Comparison of ENCODE assay signal across 7 cellular contexts in genomic region chr20:32355907-32356676, GRCh38. TPM values are rescaled to one million over a fixed set of nuclear protein-coding genes. Genes with fewer than 3 reads are reported as not detected.
DNase-seq lines count a peak whose midpoint lies in the region; ATAC-seq and TF ChIP-seq lines count a peak whose summit lies in the region.
"Not testable (repeated sequence)": the region's sequence is repeated elsewhere in the genome, so short reads cannot be mapped to it uniquely, and the experiment has no call there.

No MANE protein-coding gene starts in this region.

- peaks cover 30% of the 10 kb centered on the region for H3K4me1 Mint-ChIP-seq in CD8-positive, alpha-beta T cell (ENCODE audit: low read depth)
- H3K4me1 Mint-ChIP-seq in HFFc6 (ENCODE audit: low read depth) (peaks cover 58% of the 10 kb centered on the region), brain (peaks cover 39% of the 10 kb centered on the region), progenitor cell of endocrine pancreas (ENCODE audit: low read depth) (peaks cover 20% of the 10 kb centered on the region)
- peaks cover 54% of the 10 kb centered on the region for H3K4me1 Mint-ChIP-seq in activated CD8-positive, alpha-beta T cell treated with anti-CD3 and anti-CD28 coated beads, Interleukin-2, amount 10 ng/mL, durations not matched to agents 7 days and 5 days (ENCODE audit: low read depth)

- H3K9me3 Mint-ChIP-seq in CD8-positive, alpha-beta T cell; HFFc6; activated CD8-positive, alpha-beta T cell treated with anti-CD3 and anti-CD28 coated beads, Interleukin-2, amount 10 ng/mL, durations not matched to agents 7 days and 5 days (ENCODE audit: insufficient read depth); brain; progenitor cell of endocrine pancreas (ENCODE audit: low read depth): not testable (repeated sequence)

- BruUV-seq in Panc1 (replicated peaks; lab: Mats Ljungman, UMichigan): not testable (repeated sequence)

- H3K27me3 Mint-ChIP-seq in CD8-positive, alpha-beta T cell (ENCODE audit: low read depth); HFFc6 (ENCODE audit: insufficient read depth); activated CD8-positive, alpha-beta T cell treated with anti-CD3 and anti-CD28 coated beads, Interleukin-2, amount 10 ng/mL, durations not matched to agents 7 days and 5 days (ENCODE audit: low read depth); progenitor cell of endocrine pancreas: not testable (repeated sequence)
- peaks cover 15% of the 10 kb centered on the region for H3K27me3 Mint-ChIP-seq in brain

- not testable (repeated sequence) for H3K36me3 Mint-ChIP-seq in CD8-positive, alpha-beta T cell; progenitor cell of endocrine pancreas (ENCODE audit: insufficient read depth)
- peaks cover 28% of the 10 kb centered on the region for H3K36me3 Mint-ChIP-seq in HFFc6 (ENCODE audit: low read depth)
- peaks cover 13% of the 10 kb centered on the region for H3K36me3 Mint-ChIP-seq in activated CD8-positive, alpha-beta T cell treated with anti-CD3 and anti-CD28 coated beads, Interleukin-2, amount 10 ng/mL, durations not matched to agents 7 days and 5 days (ENCODE audit: low read depth)
- H3K36me3 Mint-ChIP-seq in brain: peaks cover 11% of the 10 kb centered on the region

- not testable (repeated sequence) for H3K4me3 ChIP-seq in CD8-positive, alpha-beta T cell (ENCODE audit: low read depth, low read length)
- peak overlapping the region in 1 of 2 experiments; percentile 81; a peak in 1 of 4 replicates for H3K4me3 ChIP-seq in Panc1 (ENCODE audit: low read depth in 2 of 2, low read length in 2 of 2)

- POLR2A ChIA-PET in CD8-positive, alpha-beta T cell (lab: Charles Lee): not testable (repeated sequence)
- POLR2A ChIA-PET in Panc1 (lab: Charles Lee): interaction anchor here (0.7 kb wide), 2 partner anchors 64 to 124 kb away, joined by 3 read pairs; no protein-coding TSS in a partner anchor
- POLR2A ChIA-PET in activated CD8-positive, alpha-beta T cell treated with anti-CD3 and anti-CD28 coated beads, Interleukin-2, amount 10 ng/mL, durations not matched to agents 7 days and 5 days (lab: Charles Lee): interaction anchor here (0.9 to 3.6 kb wide), 3 partner anchors 11 to 104 kb away, joined by 4 to 11 read pairs (median 5); no protein-coding TSS in a partner anchor

- intact Hi-C loops in CD8-positive, alpha-beta T cell (cut with DNase I, micrococcal nuclease): loop anchor here in 1 of 2 experiments (5.0 to 10.0 kb wide), 2 partner anchors 401 to 1756 kb away; partner anchors contain the start of genes EIF2S2 and PDRG1
- intact Hi-C loops in Panc1 (cut with micrococcal nuclease; ENCODE audit: unreplicated experiment): not testable (repeated sequence)

- H3K27ac Mint-ChIP-seq in CD8-positive, alpha-beta T cell: not testable (repeated sequence)
- H3K27ac Mint-ChIP-seq in HFFc6 (peak overlapping the region; percentile 100), brain (peak overlapping the region in 2 of 5 experiments; percentile 97 to 99), progenitor cell of endocrine pancreas (peak overlapping the region; percentile 26)
- peak overlapping the region; percentile 56 for H3K27ac Mint-ChIP-seq in activated CD8-positive, alpha-beta T cell treated with anti-CD3 and anti-CD28 coated beads, Interleukin-2, amount 10 ng/mL, durations not matched to agents 7 days and 5 days

- not testable (repeated sequence) for H3K36me3 ChIP-seq in CD8-positive, alpha-beta T cell (ENCODE audit: insufficient read depth, low read length); Panc1 (ENCODE audit: control insufficient read depth, insufficient read depth, low read length)

- in situ Hi-C loops in Panc1 (cut with HindIII; ENCODE audit: low pct_unique_long_range_greater_than_20kb, low sequenced_read_pairs): not testable (repeated sequence)

- not testable (repeated sequence) for DNase-seq in CD8-positive, alpha-beta T cell; activated CD8-positive, alpha-beta T cell treated with anti-CD3 and anti-CD28 coated beads, Interleukin-2, amount 10 ng/mL, durations not matched to agents 7 days and 5 days; progenitor cell of endocrine pancreas (ENCODE audit: low spot score, unreplicated experiment)
- DNase-seq in HFFc6: peak; percentile 73
- DNase-seq in Panc1 (ENCODE audit: low read depth, low spot score): peak; percentile 33
- DNase-seq in hepatic stellate cell (ENCODE audit: low spot score): peak; percentile 37

- not testable (repeated sequence) for H3K9me3 ChIP-seq in CD8-positive, alpha-beta T cell (ENCODE audit: low read length); Panc1 (ENCODE audit: control insufficient read depth, insufficient read depth, low read depth, low read length)

- not testable (repeated sequence) for TF ChIP-seq CTCF in CD8-positive, alpha-beta T cell (IDR thresholded peaks at IDR 0.05); HFFc6 (IDR thresholded peaks at IDR 0.05); Panc1 (IDR thresholded peaks at IDR 0.05); brain (conservative IDR thresholded peaks at IDR 0.05); progenitor cell of endocrine pancreas (IDR thresholded peaks at IDR 0.05; ENCODE audit: unreplicated experiment)

- CTCF ChIA-PET in CD8-positive, alpha-beta T cell (lab: Charles Lee); Panc1 (lab: Charles Lee): not testable (repeated sequence)
- CTCF ChIA-PET in activated CD8-positive, alpha-beta T cell treated with anti-CD3 and anti-CD28 coated beads, Interleukin-2, amount 10 ng/mL, durations not matched to agents 7 days and 5 days (lab: Charles Lee): interaction anchor here (1.0 to 1.6 kb wide), 3 partner anchors 11 to 71 kb away, joined by 3 to 6 read pairs (median 4); no protein-coding TSS in a partner anchor

- peak overlapping the region; percentile 33 for H3K4me3 Mint-ChIP-seq in CD8-positive, alpha-beta T cell
- H3K4me3 Mint-ChIP-seq in HFFc6 (peak overlapping the region; percentile 57), brain (peak overlapping the region in 4 of 5 experiments; percentile 53 to 95 (median 56))
- not testable (repeated sequence) for H3K4me3 Mint-ChIP-seq in activated CD8-positive, alpha-beta T cell treated with anti-CD3 and anti-CD28 coated beads, Interleukin-2, amount 10 ng/mL, durations not matched to agents 7 days and 5 days; progenitor cell of endocrine pancreas (ENCODE audit: low read depth)

- not testable (repeated sequence) for H3K27ac ChIP-seq in CD8-positive, alpha-beta T cell (ENCODE audit: low read depth, low read length)
- peak overlapping the region; percentile 99 for H3K27ac ChIP-seq in Panc1 (ENCODE audit: low read length)

- not testable (repeated sequence) for H3K27me3 ChIP-seq in CD8-positive, alpha-beta T cell (ENCODE audit: insufficient read depth, low read length); Panc1 (ENCODE audit: control insufficient read depth, insufficient read depth, low read length)

- not testable (repeated sequence) for ATAC-seq in CD8-positive, alpha-beta T cell; Panc1; activated CD8-positive, alpha-beta T cell treated with anti-CD3 and anti-CD28 coated beads, Interleukin-2, amount 10 ng/mL, durations not matched to agents 7 days and 5 days

- H3K4me1 ChIP-seq in CD8-positive, alpha-beta T cell (ENCODE audit: insufficient read depth, low read length): peaks cover 21% of the 10 kb centered on the region
- peaks cover 46% of the 10 kb centered on the region for H3K4me1 ChIP-seq in Panc1 (ENCODE audit: control insufficient read depth, insufficient read depth, low read length)

RNA-seq across cellular contexts. Expression of gene ASXL1, which starts 2.0 kb away (rescaled TPM):
- total RNA-seq in CD8-positive, alpha-beta T cell: 100 to 1,000 TPM; 197 to 200 TPM
- total RNA-seq in HFFc6 (2021; fragmentation: NEBNext Ultra II Directional; extraction: Animal tissue kit (Norgen Biotek cat#: 25700)): 10 to 100 TPM; 49.0 to 62.4 (median 54.4) TPM
- total RNA-seq in Panc1 (2021; ENCODE audit: unreplicated experiment) (205 TPM), progenitor cell of endocrine pancreas (189 and 201 TPM in 2 replicates)
- 79.0 TPM for polyA plus RNA-seq in Panc1 (2012; ENCODE audit: insufficient read length)
- total RNA-seq in activated CD8-positive, alpha-beta T cell treated with anti-CD3 and anti-CD28 coated beads, Interleukin-2, amount 10 ng/mL, durations not matched to agents 7 days and 5 days: 10 to 100 TPM; 91.7 to 97.4 TPM
- 31.8 TPM for polyA plus RNA-seq in brain (ENCODE audit: insufficient read depth, low read depth, low replicate concordance)
